Comparison of ENCODE assay signal across 8 cellular contexts in genomic region chr12:53325539-53326061, GRCh38. TPM values are rescaled to one million over a fixed set of nuclear protein-coding genes. Genes with fewer than 3 reads are reported as not detected.
DNase-seq lines count a peak whose midpoint lies in the region; ATAC-seq and TF ChIP-seq lines count a peak whose summit lies in the region.

No MANE protein-coding gene starts in this region.

- peaks cover 27% of the 10 kb centered on the region for H3K4me1 Mint-ChIP-seq in activated CD4-positive, alpha-beta T cell treated with anti-CD3 and anti-CD28 coated beads for 36 hours
- peaks cover 30 to 35% of the 10 kb centered on the region in 2 donors for H3K4me1 Mint-ChIP-seq in natural killer cell

- peak; percentile 61 for DNase-seq in activated CD4-positive, alpha-beta T cell treated with anti-CD3 and anti-CD28 coated beads for 36 hours
- no peak for DNase-seq in activated CD4-positive, alpha-beta T cell treated with anti-CD3 and anti-CD28 coated beads for 1 hour
- DNase-seq in activated CD8-positive, alpha-beta memory T cell treated with anti-CD3 and anti-CD28 coated beads, Interleukin-2, amount 50 U/mL, for 4 hours = peak; percentile 24
- DNase-seq in fibroblast of mammary gland (ENCODE audit: low read depth) = peak; percentile 6
- DNase-seq in natural killer cell = peak; percentile 30
- DNase-seq in ureter (ENCODE audit: low spot score) = peak; percentile 54
- no peak for DNase-seq in NCI-H446 treated with DMSO at 0.1 percent for 48 hours (lab: John Stamatoyannopoulos, UW)
- no peak for DNase-seq in NCI-H1105 (lab: John Stamatoyannopoulos, UW)

- H3K9me3 Mint-ChIP-seq in activated CD4-positive, alpha-beta T cell treated with anti-CD3 and anti-CD28 coated beads for 36 hours (ENCODE audit: low read depth) = no peaks in the 10 kb centered on the region
- H3K9me3 Mint-ChIP-seq in natural killer cell = no peaks in the 10 kb centered on the region

- TF ChIP-seq CTCF in fibroblast of mammary gland (conservative IDR thresholded peaks at IDR 0.05; ENCODE audit: control insufficient read depth, insufficient read depth, low read depth, low read length) (no peak), natural killer cell (IDR thresholded peaks at IDR 0.05) (no peak)

- peak overlapping the region; percentile 76 for H3K27ac Mint-ChIP-seq in activated CD4-positive, alpha-beta T cell treated with anti-CD3 and anti-CD28 coated beads for 36 hours
- peak overlapping the region in 1 of 2 donors; percentile 93 for H3K27ac Mint-ChIP-seq in natural killer cell

- POLR2A ChIA-PET in activated CD4-positive, alpha-beta T cell treated with anti-CD3 and anti-CD28 coated beads for 36 hours (lab: Charles Lee) = interaction anchor here (0.6 to 2.1 kb wide), 5 partner anchors 20 to 236 kb away, joined by 3 to 11 read pairs (median 3); partner anchors contain the start of gene PFDN5

- intact Hi-C loops in activated CD4-positive, alpha-beta T cell treated with anti-CD3 and anti-CD28 coated beads for 36 hours (cut with DNase I, micrococcal nuclease) = loop anchor here (2.0 to 10.0 kb wide), 3 partner anchors 111 to 301 kb away; partner anchors contain the start of gene ATF7 (in 1 of the 2)
- intact Hi-C loops in natural killer cell (cut with micrococcal nuclease) = loop anchor here (2.0 to 10.0 kb wide), 2 partner anchors 53 to 179 kb away; partner anchors contain the start of genes NPFF and TARBP2

- peak overlapping the region; percentile 61 for H3K4me3 ChIP-seq in fibroblast of mammary gland (ENCODE audit: control insufficient read depth, low read depth, low read length)

- no peak for ATAC-seq in activated CD4-positive, alpha-beta T cell treated with anti-CD3 and anti-CD28 coated beads for 36 hours
- ATAC-seq in natural killer cell = no peak

- CTCF ChIA-PET in activated CD4-positive, alpha-beta T cell treated with anti-CD3 and anti-CD28 coated beads for 36 hours (lab: Charles Lee) = interaction anchor here (0.7 to 7.9 kb wide), 10 partner anchors 20 to 186 kb away, joined by 3 to 166 read pairs (median 22); partner anchors contain the start of genes MYG1 and PFDN5

- no peaks in the 10 kb centered on the region for H3K27me3 Mint-ChIP-seq in activated CD4-positive, alpha-beta T cell treated with anti-CD3 and anti-CD28 coated beads for 36 hours
- peaks cover 0 to 12% of the 10 kb centered on the region in 2 donors for H3K27me3 Mint-ChIP-seq in natural killer cell (ENCODE audit: low read depth in 2 of 2)

- peak overlapping the region; percentile 76 for H3K4me3 Mint-ChIP-seq in activated CD4-positive, alpha-beta T cell treated with anti-CD3 and anti-CD28 coated beads for 36 hours
- H3K4me3 Mint-ChIP-seq in natural killer cell = peak overlapping the region; percentile 77

- peaks cover 2% of the 10 kb centered on the region for H3K36me3 Mint-ChIP-seq in activated CD4-positive, alpha-beta T cell treated with anti-CD3 and anti-CD28 coated beads for 36 hours (ENCODE audit: low read depth)
- H3K36me3 Mint-ChIP-seq in natural killer cell = no peaks in the 10 kb centered on the region

RNA-seq across cellular contexts. Expression of gene AAAS, which starts 4.2 kb away (rescaled TPM):
- total RNA-seq in activated CD4-positive, alpha-beta T cell treated with anti-CD3 and anti-CD28 coated beads for 36 hours = 10 to 100 TPM; 65.5 to 72.5 TPM
- total RNA-seq in natural killer cell = 10 to 100 TPM; 34.3 to 50.4 (median 45.0) TPM
- 44.1 TPM for total RNA-seq in ureter

RNA-seq across cellular contexts. Expression of gene SP7, which starts 10.6 kb away (rescaled TPM):
- not detected for total RNA-seq in activated CD4-positive, alpha-beta T cell treated with anti-CD3 and anti-CD28 coated beads for 36 hours
- total RNA-seq in natural killer cell (under 1 TPM in 1 of 3 donors, not detected in 2; 0.07 TPM), ureter (not detected)

RNA-seq across cellular contexts. Expression of gene MYG1, which starts 26.1 kb away (rescaled TPM):
- total RNA-seq in activated CD4-positive, alpha-beta T cell treated with anti-CD3 and anti-CD28 coated beads for 36 hours = 10 to 100 TPM; 61.9 to 68.8 TPM
- 10 to 100 TPM; 22.8 to 30.6 (median 28.1) TPM for total RNA-seq in natural killer cell
- total RNA-seq in ureter = 50.0 TPM

RNA-seq across cellular contexts. Expression of gene PFDN5, which starts 30.3 kb away (rescaled TPM):
- 100 to 1,000 TPM; 253 to 322 TPM for total RNA-seq in activated CD4-positive, alpha-beta T cell treated with anti-CD3 and anti-CD28 coated beads for 36 hours
- total RNA-seq in natural killer cell (100 to 1,000 TPM; 365 to 450 (median 439) TPM), ureter (468 TPM)

RNA-seq across cellular contexts. Expression of gene SP1, which starts 54.4 kb away (rescaled TPM):
- total RNA-seq in activated CD4-positive, alpha-beta T cell treated with anti-CD3 and anti-CD28 coated beads for 36 hours = 10 to 100 TPM; 76.8 to 93.5 TPM
- total RNA-seq in natural killer cell (10 to 100 TPM; 84.6 to 96.3 (median 88.5) TPM), ureter (104 TPM)

Comparison
In these comparisons a context has a peak if more than half of its experiments do, and no peak if none do; other contexts are left out.
1. DNase-seq: peak in activated CD4-positive, alpha-beta T cell treated with anti-CD3 and anti-CD28 coated beads for 36 hours (single experiment), activated CD8-positive, alpha-beta memory T cell treated with anti-CD3 and anti-CD28 coated beads, Interleukin-2, amount 50 U/mL, for 4 hours (single experiment), fibroblast of mammary gland (single experiment), natural killer cell (single experiment) and ureter (single experiment); none in activated CD4-positive, alpha-beta T cell treated with anti-CD3 and anti-CD28 coated beads for 1 hour (single experiment), NCI-H446 treated with DMSO at 0.1 percent for 48 hours (single experiment) and NCI-H1105 (single experiment).